Comparison of ENCODE assay signal across 2 cellular contexts in the genomic region with DNA sequence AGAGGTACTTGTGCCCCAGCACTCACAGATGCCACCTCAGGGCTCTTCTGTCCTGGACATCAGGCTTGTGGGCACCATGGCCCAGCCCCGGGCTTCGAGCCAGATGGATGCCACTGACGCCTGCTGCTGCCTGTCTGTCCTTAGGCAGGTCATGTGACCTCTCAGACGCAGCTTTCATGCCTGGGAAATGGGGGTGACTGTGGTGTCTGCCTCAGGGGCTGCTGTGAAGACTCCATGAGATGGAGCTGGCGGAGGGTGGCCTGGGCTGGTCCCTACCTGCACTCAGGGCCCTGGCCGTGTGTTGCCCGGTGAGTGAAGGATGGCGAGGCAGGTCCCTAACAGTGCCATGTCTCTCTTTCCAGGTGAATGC.
TF ChIP-seq lines count a peak whose summit lies in the region.

No MANE protein-coding gene starts in this region.

TF ChIP-seq in IMR-90, 13 proteins besides CTCF, POLR2A, EP300 and RAD21:
- TF ChIP-seq NFE2L2 (IDR thresholded peaks at IDR 0.05; ENCODE audit: low read depth, low read length) (no peak), BHLHE40 (IDR thresholded peaks at IDR 0.05; ENCODE audit: low read depth, low read length) (no peak), FOS (IDR thresholded peaks at IDR 0.05; ENCODE audit: low read depth, low read length) (no peak), MXI1 (IDR thresholded peaks at IDR 0.05; ENCODE audit: borderline replicate concordance, low read depth, low read length) (no peak), USF2 (IDR thresholded peaks at IDR 0.05; ENCODE audit: low read depth, low read length) (no peak), MAFK (IDR thresholded peaks at IDR 0.05; ENCODE audit: low read depth, low read length) (no peak), SMC3 (IDR thresholded peaks at IDR 0.05; ENCODE audit: low read depth, low read length) (no peak), RFX5 (IDR thresholded peaks at IDR 0.05; ENCODE audit: low read depth, low read length) (no peak), CHD1 (IDR thresholded peaks at IDR 0.05; ENCODE audit: low read depth, low read length) (no peak), MAZ (IDR thresholded peaks at IDR 0.05; ENCODE audit: borderline replicate concordance, low read depth, low read length) (no peak), CEBPB (IDR thresholded peaks at IDR 0.05; ENCODE audit: low read depth, low read length) (no peak), RCOR1 (IDR thresholded peaks at IDR 0.05; ENCODE audit: insufficient replicate concordance, low read length) (no peak)
- TF ChIP-seq, protein P1, sequence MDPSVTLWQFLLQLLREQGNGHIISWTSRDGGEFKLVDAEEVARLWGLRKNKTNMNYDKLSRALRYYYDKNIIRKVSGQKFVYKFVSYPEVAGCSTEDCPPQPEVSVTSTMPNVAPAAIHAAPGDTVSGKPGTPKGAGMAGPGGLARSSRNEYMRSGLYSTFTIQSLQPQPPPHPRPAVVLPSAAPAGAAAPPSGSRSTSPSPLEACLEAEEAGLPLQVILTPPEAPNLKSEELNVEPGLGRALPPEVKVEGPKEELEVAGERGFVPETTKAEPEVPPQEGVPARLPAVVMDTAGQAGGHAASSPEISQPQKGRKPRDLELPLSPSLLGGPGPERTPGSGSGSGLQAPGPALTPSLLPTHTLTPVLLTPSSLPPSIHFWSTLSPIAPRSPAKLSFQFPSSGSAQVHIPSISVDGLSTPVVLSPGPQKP (IDR thresholded peaks at IDR 0.05; ENCODE audit: borderline replicate concordance, low read depth, low read length), result no peak

TF ChIP-seq in WTC11, 78 proteins besides CTCF, POLR2A, EP300 and RAD21:
- TF ChIP-seq GRHL2 (CRISPR knock-in tag; IDR thresholded peaks at IDR 0.05; ENCODE audit: insufficient replicate concordance, severe bottlenecking) (no peak), USF2 (CRISPR knock-in tag; IDR thresholded peaks at IDR 0.05) (peak; percentile 35; the same call in 1 of the 2 replicates)
